Comparison of ENCODE assay signal across 23 cellular contexts in genomic region chr5:91016322-91016721, GRCh38.
"Had no signal": no experiment of that assay in that cellular context is flagged by ENCODE, and none has a peak within 500 bp of the region (broad histone marks: within the 10 kb centered on the region; RNA-seq: fewer than 3 reads in every experiment).

No MANE protein-coding gene starts in this region.

- H3K4me3 ChIP-seq: heart right ventricle, lung, pancreas, spleen, thoracic aorta, tibial nerve, upper lobe of left lung had no signal

- H3K27me3 Mint-ChIP-seq: stimulated activated memory B cell treated with anti-CD40 and anti-IgM and Interleukin-4, amounts not matched to agents 10 μg/mL and 1 μg/mL and 100 μg/mL, for 72 hours had no signal

- H3K9me3 Mint-ChIP-seq: stimulated activated memory B cell treated with anti-CD40 and anti-IgM and Interleukin-4, amounts not matched to agents 10 μg/mL and 1 μg/mL and 100 μg/mL, for 72 hours had no signal

- H3K4me1 ChIP-seq: pancreas, spleen had no signal

- H3K4me1 Mint-ChIP-seq: immature natural killer cell; memory B cell; natural killer cell; stimulated activated memory B cell treated with anti-CD40 and anti-IgM and Interleukin-4, amounts not matched to agents 10 μg/mL and 1 μg/mL and 100 μg/mL, for 72 hours had no signal

- H3K9me3 ChIP-seq: neutrophil, pancreas had no signal

- DNase-seq: cerebellar nuclear complex; cortex of kidney; effector memory CD8-positive, alpha-beta T cell; erythroblast; heart right ventricle; hypothalamus; immature natural killer cell; islet precursor cell; kidney glomerular epithelial cell; left colon; left ventricle myocardium superior; natural killer cell; pancreas; spleen; stimulated activated CD4-positive, alpha-beta T cell treated with anti-CD3 and anti-CD28 coated beads, Interleukin-4, amount 100 ng/mL, for 4 hours; stimulated activated naive CD8-positive, alpha-beta T cell treated with anti-CD3 and anti-CD28 coated beads, Interleukin-15, Interleukin-2, amounts not matched to agents 100 U/mL and 50 U/mL, for 24 hours; upper lobe of left lung had no signal

- H3K36me3 Mint-ChIP-seq: immature natural killer cell; memory B cell; stimulated activated memory B cell treated with anti-CD40 and anti-IgM and Interleukin-4, amounts not matched to agents 10 μg/mL and 1 μg/mL and 100 μg/mL, for 72 hours had no signal

- ATAC-seq: effector memory CD8-positive, alpha-beta T cell; left colon; left ventricle myocardium superior; natural killer cell; stimulated activated memory B cell treated with anti-CD40 and anti-IgM and Interleukin-4, amounts not matched to agents 10 μg/mL and 1 μg/mL and 100 μg/mL, for 72 hours; stimulated activated naive CD8-positive, alpha-beta T cell treated with anti-CD3 and anti-CD28 coated beads, Interleukin-15, Interleukin-2, amounts not matched to agents 100 U/mL and 50 U/mL, for 24 hours had no signal

- H3K27me3 ChIP-seq: neutrophil, pancreas, spleen, tibial nerve, upper lobe of left lung had no signal

- H3K27ac ChIP-seq: heart right ventricle, neutrophil, pancreas, spleen, thoracic aorta had no signal

- H3K4me3 Mint-ChIP-seq: effector memory CD8-positive, alpha-beta T cell; immature natural killer cell; memory B cell; natural killer cell; stimulated activated memory B cell treated with anti-CD40 and anti-IgM and Interleukin-4, amounts not matched to agents 10 μg/mL and 1 μg/mL and 100 μg/mL, for 72 hours had no signal

- H3K36me3 ChIP-seq: heart right ventricle, neutrophil, pancreas, spleen, thoracic aorta, tibial nerve, upper lobe of left lung had no signal

- H3K27ac Mint-ChIP-seq: effector memory CD8-positive, alpha-beta T cell; immature natural killer cell; memory B cell; natural killer cell; stimulated activated memory B cell treated with anti-CD40 and anti-IgM and Interleukin-4, amounts not matched to agents 10 μg/mL and 1 μg/mL and 100 μg/mL, for 72 hours had no signal
